ENCODE assay signal across 23 cellular contexts in the genomic region with DNA sequence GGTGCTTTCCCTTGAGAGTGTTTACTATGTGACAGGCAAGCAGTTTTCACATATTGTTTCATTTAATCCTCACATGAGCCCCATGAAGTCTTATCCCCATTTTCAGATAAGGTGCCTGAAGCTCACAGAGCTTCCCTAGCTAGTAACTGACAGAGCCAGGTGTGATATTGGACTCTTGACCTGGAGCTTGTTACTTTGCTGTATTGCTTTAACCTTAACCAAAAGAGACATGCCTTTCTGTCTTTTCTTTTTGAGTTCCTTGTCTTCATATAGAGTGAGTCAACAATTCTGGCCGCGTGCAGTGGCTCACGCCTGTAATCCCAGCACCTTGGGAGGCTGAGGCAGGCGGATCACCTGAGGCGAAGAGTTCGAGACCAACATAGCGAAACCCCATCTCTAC. TPM values are rescaled to one million over a fixed set of nuclear protein-coding genes. Genes with fewer than 3 reads are reported as not detected.
DNase-seq lines count a peak whose midpoint lies in the region; ATAC-seq and TF ChIP-seq lines count a peak whose summit lies in the region.
"Had no signal": no experiment of that assay in that cellular context is flagged by ENCODE, and none has a peak within 500 bp of the region (broad histone marks: within the 10 kb centered on the region; RNA-seq: fewer than 3 reads in every experiment).

No MANE protein-coding gene starts in this region.

- no TSS peak for BruUV-seq in mammary epithelial cell (replicated peaks; lab: Mats Ljungman, UMichigan)

- H3K79me2 ChIP-seq in mammary epithelial cell (ENCODE audit: insufficient read depth, low read length) = peaks cover 5% of the 10 kb centered on the region

- peaks cover 25% of the 10 kb centered on the region for H3K36me3 Mint-ChIP-seq in brain
- H3K36me3 Mint-ChIP-seq: activated naive CD4-positive, alpha-beta T cell treated with anti-CD3 and anti-CD28 coated beads, Interleukin-2, amount 50 U/mL, for 24 hours had no signal

- H3K4me1 ChIP-seq in breast epithelium (no peaks in the 10 kb centered on the region), mammary epithelial cell (ENCODE audit: insufficient read depth, low read length) (no peaks in the 10 kb centered on the region), gastrocnemius medialis (peaks cover 23 to 33% of the 10 kb centered on the region in 2 donors)

- H3K36me3 ChIP-seq in breast epithelium (peaks cover 7% of the 10 kb centered on the region), mammary epithelial cell (ENCODE audit: insufficient read depth, low read length) (peaks cover 29% of the 10 kb centered on the region), gastrocnemius medialis (peaks cover 0 to 42% of the 10 kb centered on the region in 2 donors)

- H2AFZ ChIP-seq in mammary epithelial cell (ENCODE audit: low read depth, low read length) = no peak overlapping the region
- H2AFZ ChIP-seq: GM23338 had no signal

- TF ChIP-seq CTCF in breast epithelium (IDR thresholded peaks at IDR 0.05) (no peak), mammary epithelial cell (conservative IDR thresholded peaks at IDR 0.05 in 1 of 2, IDR thresholded peaks at IDR 0.05 in 1 of 2; ENCODE audit: extremely low read depth in 1 of 2, insufficient read depth in 1 of 2, low read depth in 1 of 2, low read length in 2 of 2) (no peak), brain (conservative IDR thresholded peaks at IDR 0.05) (no peak), gastrocnemius medialis (IDR thresholded peaks at IDR 0.05 in 4 of 5, conservative IDR thresholded peaks at IDR 0.05 in 1 of 5) (no peak)

- in situ Hi-C loops in mammary epithelial cell (cut with MboI; ENCODE audit: low sequenced_read_pairs in 2 of 2) = no loop called here
- in situ Hi-C loops in gastrocnemius medialis (cut with MboI; ENCODE audit: low sequenced_read_pairs in 4 of 4) = loop anchor here in 3 of 4 donors (10.0 to 25.0 kb wide), 3 partner anchors 91 to 259 kb away; a partner anchor contains a TSS

- peak overlapping the region in 4 of 5 experiments; percentile 78 to 98 (median 96) for H3K27ac Mint-ChIP-seq in brain
- H3K27ac Mint-ChIP-seq: activated naive CD4-positive, alpha-beta T cell treated with anti-CD3 and anti-CD28 coated beads, Interleukin-2, amount 50 U/mL, for 24 hours; activated T-helper 1 cell treated with anti-CD3 and anti-CD28 coated beads, Interleukin-12 subunit alpha, Interleukin-12 subunit beta, Interleukin-2, Interleukin-4 antibody, amounts not matched to agents 30 ng/mL and 10 ng/mL and 1 ng/mL, durations not matched to agents 14 hours and 24 hours and 36 hours; GM23338; T-helper 17 cell had no signal

- H4K20me1 ChIP-seq in mammary epithelial cell (ENCODE audit: insufficient read depth, low read length) = no peaks in the 10 kb centered on the region

- H3K9me3 ChIP-seq in breast epithelium (no peaks in the 10 kb centered on the region), mammary epithelial cell (replicated peaks; ENCODE audit: insufficient read depth, low read length) (no peaks in the 10 kb centered on the region), gastrocnemius medialis (no peaks in the 10 kb centered on the region)
- H3K9me3 ChIP-seq: SK-N-SH, tibial artery, vagina had no signal

- CTCF ChIA-PET in mammary epithelial cell (lab: Charles Lee; ENCODE audit: low non-redundant PET) = no interaction called here

- H3K4me3 ChIP-seq in breast epithelium = no peak overlapping the region
- no peak overlapping the region for H3K4me3 ChIP-seq in mammary epithelial cell (replicated peaks in 1 of 3; ENCODE audit: insufficient read depth in 1 of 3, low read depth in 2 of 3, low read length in 3 of 3)
- no peak overlapping the region for H3K4me3 ChIP-seq in gastrocnemius medialis
- H3K4me3 ChIP-seq: GM23338, tibial artery, vagina had no signal

- no peak overlapping the region for H3K9ac ChIP-seq in mammary epithelial cell (ENCODE audit: insufficient read depth, low read length)
- H3K9ac ChIP-seq: SK-N-SH had no signal

- no peaks in the 10 kb centered on the region for H3K9me3 Mint-ChIP-seq in brain
- H3K9me3 Mint-ChIP-seq: activated naive CD4-positive, alpha-beta T cell treated with anti-CD3 and anti-CD28 coated beads, Interleukin-2, amount 50 U/mL, for 24 hours; activated T-helper 1 cell treated with anti-CD3 and anti-CD28 coated beads, Interleukin-12 subunit alpha, Interleukin-12 subunit beta, Interleukin-2, Interleukin-4 antibody, amounts not matched to agents 30 ng/mL and 10 ng/mL and 1 ng/mL, durations not matched to agents 14 hours and 24 hours and 36 hours; GM23338; naive thymus-derived CD8-positive, alpha-beta T cell had no signal

- H3K27me3 Mint-ChIP-seq in brain = no peaks in the 10 kb centered on the region
- H3K27me3 Mint-ChIP-seq: activated naive CD4-positive, alpha-beta T cell treated with anti-CD3 and anti-CD28 coated beads, Interleukin-2, amount 50 U/mL, for 24 hours; naive thymus-derived CD8-positive, alpha-beta T cell; progenitor cell of endocrine pancreas; T-helper 17 cell had no signal

- H3K27ac ChIP-seq in breast epithelium (peak overlapping the region; percentile 13 to 50), mammary epithelial cell (ENCODE audit: insufficient read depth, low read depth, low read length) (no peak overlapping the region), gastrocnemius medialis (peak overlapping the region; percentile 61 to 80 (median 72))
- H3K27ac ChIP-seq: tibial artery, vagina had no signal

- peak in 1 of 2 donors; percentile 39 for DNase-seq in breast epithelium (ENCODE audit: low spot score in 2 of 2)
- no peak for DNase-seq in mammary epithelial cell
- DNase-seq in gastrocnemius medialis = no peak
- no peak for DNase-seq in inferior parietal cortex (ENCODE audit: extremely low spot score)
- no peak for DNase-seq in DMS 273 (lab: John Stamatoyannopoulos, UW; ENCODE audit: unreplicated experiment)
- DNase-seq: activated CD4-positive, CD25-positive, alpha-beta regulatory T cell treated with anti-CD3 and anti-CD28 coated beads, Interleukin-2, amount 50 U/mL, for 72 hours; amniotic stem cell; IMR-90; NCI-H2227 treated with DMSO at 0.1 percent for 48 hours; NK-92 treated with Interleukin-12 subunit alpha and Interleukin-12 subunit beta, amount 100 ng/mL, for 24 hours; T-helper 17 cell; tibial artery had no signal

- TF ChIP-seq POLR2A in breast epithelium (IDR thresholded peaks at IDR 0.05) (no peak), gastrocnemius medialis (IDR thresholded peaks at IDR 0.05) (no peak)

- no CpG with 5 or more reads among the region's 7 CpGs for WGBS in mammary epithelial cell (ENCODE audit: low coverage, missing lambda C conversion rate)

- dilution Hi-C loops in mammary epithelial cell (cut with HindIII; ENCODE audit: low sequenced_read_pairs) = no loop called here

- H3K4me1 Mint-ChIP-seq in brain = peaks cover 24% of the 10 kb centered on the region
- H3K4me1 Mint-ChIP-seq: activated naive CD4-positive, alpha-beta T cell treated with anti-CD3 and anti-CD28 coated beads, Interleukin-2, amount 50 U/mL, for 24 hours had no signal

- intact Hi-C loops in breast epithelium (cut with DNase I; ENCODE audit: low total_unique reads) (no loop called here), mammary epithelial cell (cut with micrococcal nuclease) (loop anchor here (1.0 to 5.0 kb wide), 6 partner anchors 41 to 251 kb away; a partner anchor contains a TSS), gastrocnemius medialis (cut with DNase I; ENCODE audit: low total_unique reads) (loop anchor here (2.0 kb wide), 2 partner anchors 41 to 103 kb away; a partner anchor contains a TSS)

- H3K27me3 ChIP-seq in breast epithelium (no peaks in the 10 kb centered on the region), mammary epithelial cell (ENCODE audit: insufficient read depth, low read length) (no peaks in the 10 kb centered on the region), gastrocnemius medialis (no peaks in the 10 kb centered on the region)
- H3K27me3 ChIP-seq: tibial artery, vagina had no signal

- H3K4me2 ChIP-seq in mammary epithelial cell (ENCODE audit: insufficient read depth, low read depth, low read length) = no peak overlapping the region
- H3K4me2 ChIP-seq: GM23338, SK-N-SH had no signal

- H3K4me3 Mint-ChIP-seq in brain = no peak overlapping the region
- H3K4me3 Mint-ChIP-seq: activated naive CD4-positive, alpha-beta T cell treated with anti-CD3 and anti-CD28 coated beads, Interleukin-2, amount 50 U/mL, for 24 hours; activated T-helper 1 cell treated with anti-CD3 and anti-CD28 coated beads, Interleukin-12 subunit alpha, Interleukin-12 subunit beta, Interleukin-2, Interleukin-4 antibody, amounts not matched to agents 30 ng/mL and 10 ng/mL and 1 ng/mL, durations not matched to agents 14 hours and 24 hours and 36 hours; GM23338; naive thymus-derived CD8-positive, alpha-beta T cell; T-helper 17 cell had no signal

- ATAC-seq in gastrocnemius medialis = no peak

RNA-seq across cellular contexts. Expression of a gene that starts 9.3 kb away (rescaled TPM):
- total RNA-seq in breast epithelium (10 to 100 TPM; 35.7 to 40.2 (median 36.1) TPM), mammary epithelial cell (10 to 100 TPM; 35.2 to 58.7 TPM), gastrocnemius medialis (10 to 100 TPM; 36.5 to 58.1 (median 48.0) TPM)
- polyA plus RNA-seq in mammary epithelial cell (20.4 TPM), brain (ENCODE audit: insufficient read depth, low read depth, low replicate concordance) (119 TPM)
- 18.0 TPM for polyA minus RNA-seq in mammary epithelial cell

RNA-seq across cellular contexts. Expression of a gene that starts 10.7 kb away (rescaled TPM):
- total RNA-seq in breast epithelium (10 to 100 TPM; 37.3 to 62.3 (median 50.1) TPM), mammary epithelial cell (10 to 100 TPM; 24.5 to 34.8 TPM), gastrocnemius medialis (10 to 100 TPM; 42.6 to 56.8 (median 53.4) TPM)
- polyA plus RNA-seq in mammary epithelial cell (32.8 TPM), brain (ENCODE audit: insufficient read depth, low read depth, low replicate concordance) (43.7 TPM)
- 61.6 TPM for polyA minus RNA-seq in mammary epithelial cell

RNA-seq across cellular contexts. Expression of a gene that starts 28.8 kb away (rescaled TPM):
- 100 to 1,000 TPM; 195 to 240 (median 204) TPM for total RNA-seq in breast epithelium
- total RNA-seq in mammary epithelial cell = 100 to 1,000 TPM; 291 to 348 TPM
- 441 TPM for polyA plus RNA-seq in mammary epithelial cell
- polyA minus RNA-seq in mammary epithelial cell = 388 TPM
- 521 TPM for polyA plus RNA-seq in brain (ENCODE audit: insufficient read depth, low read depth, low replicate concordance)
- 100 to 1,000 TPM; 110 to 132 (median 117) TPM for total RNA-seq in gastrocnemius medialis

RNA-seq across cellular contexts. Expression of a gene that starts 40.1 kb away (rescaled TPM):
- total RNA-seq in breast epithelium (10 to 100 TPM; 59.4 to 77.4 (median 71.8) TPM), mammary epithelial cell (10 to 100 TPM; 50.8 to 58.2 TPM), gastrocnemius medialis (10 to 100 TPM; 52.6 to 96.4 (median 63.2) TPM)
- polyA plus RNA-seq in mammary epithelial cell (47.4 TPM), brain (ENCODE audit: insufficient read depth, low read depth, low replicate concordance) (44.2 TPM)
- 98.9 TPM for polyA minus RNA-seq in mammary epithelial cell

RNA-seq across cellular contexts. Expression of a gene that starts 49.0 kb away (rescaled TPM):
- total RNA-seq in breast epithelium = not detected
- not detected for total RNA-seq in mammary epithelial cell
- not detected for polyA plus RNA-seq in mammary epithelial cell
- not detected for polyA minus RNA-seq in mammary epithelial cell
- polyA plus RNA-seq in brain (ENCODE audit: insufficient read depth, low read depth, low replicate concordance) = not detected
- total RNA-seq in gastrocnemius medialis = not detected
- total RNA-seq: activated T-helper 1 cell treated with anti-CD3 and anti-CD28 coated beads, Interleukin-12 subunit alpha, Interleukin-12 subunit beta, Interleukin-2, Interleukin-4 antibody, amounts not matched to agents 30 ng/mL and 10 ng/mL and 1 ng/mL, durations not matched to agents 14 hours and 24 hours and 36 hours; Daoy; GM23338; IMR-90; liver; naive thymus-derived CD8-positive, alpha-beta T cell; progenitor cell of endocrine pancreas; sciatic nerve; T-helper 17 cell; vagina had no signal
- polyA plus RNA-seq: GM23338; IMR-90; liver; naive thymus-derived CD8-positive, alpha-beta T cell; SK-N-SH had no signal

Comparison
In these comparisons a context has a peak if more than half of its experiments do, and no peak if none do; other contexts are left out.
1. in situ Hi-C loops: an anchor here in gastrocnemius medialis (10.0 to 25.0 kb wide); none called in mammary epithelial cell.